ENCODE assay signal across 18 cellular contexts in genomic region chr16:10822702-10823101, GRCh38. TPM values are rescaled to one million over a fixed set of nuclear protein-coding genes. Genes with fewer than 3 reads are reported as not detected.
DNase-seq lines count a peak whose midpoint lies in the region; ATAC-seq, FAIRE-seq and TF ChIP-seq lines count a peak whose summit lies in the region.
"Had no signal": no experiment of that assay in that cellular context is flagged by ENCODE, and none has a peak within 500 bp of the region (broad histone marks: within the 10 kb centered on the region; RNA-seq: fewer than 3 reads in every experiment).

No MANE protein-coding gene starts in this region.

- TF ChIP-seq EP300 in HepG2 (IDR thresholded peaks at IDR 0.05; ENCODE audit: low read depth in 2 of 2, low read length in 2 of 2) = no peak
- no peak for TF ChIP-seq EP300 in HepG2 (CRISPR knock-in tag; IDR thresholded peaks at IDR 0.05; ENCODE audit: borderline replicate concordance)

- no peak overlapping the region for H3K4me2 ChIP-seq in HepG2 (ENCODE audit: low read depth, low read length)
- H3K4me2 ChIP-seq: GM23338 had no signal

- CTCF ChIA-PET in HepG2 (lab: Yijun Ruan, JAX; ENCODE audit: low intra/inter-chr PET ratio, low total read pairs) = no interaction called here

- WGBS in liver = 50% methylated on average over 7 of the region's 7 CpGs
- 12% methylated on average over 5 of the region's 7 CpGs for WGBS in HepG2 (ENCODE audit: low lambda C conversion rate)

- intact Hi-C loops in HepG2 (cut with micrococcal nuclease; ENCODE audit: unreplicated experiment) = no loop called here

- BruUV-seq in HepG2 (replicated peaks; lab: Mats Ljungman, UMichigan) = no TSS peak

- H3K4me1 ChIP-seq in liver (ENCODE audit: control insufficient read depth in 4 of 4, insufficient read depth in 4 of 4, low read length in 3 of 4) (peaks cover 3 to 14% (median 9%) of the 10 kb centered on the region in 4 donors), HepG2 (ENCODE audit: insufficient read depth, low read length) (no peaks in the 10 kb centered on the region)

- H3K79me2 ChIP-seq in HepG2 (ENCODE audit: insufficient read depth, low read length) = no peaks in the 10 kb centered on the region

- TF ChIP-seq CTCF in liver (IDR thresholded peaks at IDR 0.05; ENCODE audit: low read depth, low read length, missing input control) = no peak
- no peak for TF ChIP-seq CTCF in HepG2 (CRISPR knock-in tag; IDR thresholded peaks at IDR 0.05)

- H3K4me3 ChIP-seq in liver (ENCODE audit: low read depth in 1 of 3, low read length in 3 of 3) = no peak overlapping the region
- no peak overlapping the region for H3K4me3 ChIP-seq in HepG2 (replicated peaks in 1 of 3; ENCODE audit: insufficient read depth in 1 of 3, low read depth in 2 of 3, low read length in 3 of 3)
- H3K4me3 ChIP-seq: GM23338 had no signal

- no peak overlapping the region for H3K27ac ChIP-seq in liver (ENCODE audit: low read depth in 1 of 2, low read length in 2 of 2)
- H3K27ac ChIP-seq in HepG2 (ENCODE audit: extremely low read length, insufficient read depth, low read length) = no peak overlapping the region

- H3K36me3 ChIP-seq in liver (ENCODE audit: control insufficient read depth in 4 of 4, insufficient read depth in 3 of 4, low read depth in 1 of 4, low read length in 3 of 4) = no peaks in the 10 kb centered on the region
- no peaks in the 10 kb centered on the region for H3K36me3 ChIP-seq in HepG2 (replicated peaks in 1 of 2; ENCODE audit: control insufficient read depth in 1 of 2, insufficient read depth in 2 of 2, low read length in 2 of 2)

- no peak overlapping the region for H2AFZ ChIP-seq in HepG2 (ENCODE audit: low read length)
- H2AFZ ChIP-seq: GM23338 had no signal

- POLR2A ChIA-PET in HepG2 (lab: Yijun Ruan, JAX) = no interaction called here

- H3K9me3 Mint-ChIP-seq in stimulated activated effector memory CD8-positive, alpha-beta T cell treated with anti-CD3 and anti-CD28 coated beads, Interleukin-12 subunit alpha, Interleukin-12 subunit beta, amount 100 ng/mL, for 72 hours = no peaks in the 10 kb centered on the region
- H3K9me3 Mint-ChIP-seq: CD4-positive, alpha-beta T cell; GM23338 had no signal

- H3K9me3 ChIP-seq in liver (ENCODE audit: control insufficient read depth in 4 of 4, low read length in 3 of 4) (no peaks in the 10 kb centered on the region), HepG2 (ENCODE audit: low read length) (no peaks in the 10 kb centered on the region)

- no peaks in the 10 kb centered on the region for H4K20me1 ChIP-seq in HepG2 (ENCODE audit: insufficient read depth, low read length)

- DNase-seq in HepG2 (ENCODE audit: low spot score) (no peak), left lobe of liver (ENCODE audit: low spot score) (peak; percentile 71), foreskin melanocyte (no peak), activated gamma-delta T cell treated with Interleukin-2 at 50 U/mL for 16 hours (no peak), NCI-H187 treated with DMSO at 0.1 percent for 48 hours (lab: John Stamatoyannopoulos, UW) (no peak)
- no peak for DNase-seq in stimulated activated effector memory CD8-positive, alpha-beta T cell treated with anti-CD3 and anti-CD28 coated beads, Interleukin-12 subunit alpha, Interleukin-12 subunit beta, amount 100 ng/mL, for 72 hours (ENCODE audit: low spot score in 2 of 2)
- DNase-seq: 8988T; AML-193; C1 segment of cervical spinal cord; Calu3; CD4-positive, alpha-beta T cell; DMS 273 treated with DMSO at 0.1 percent for 48 hours; DMS79; H7 had no signal

- in situ Hi-C loops in HepG2 (cut with HindIII; ENCODE audit: extremely low pct_ligation_motif_present, low pct_unique_long_range_greater_than_20kb) = no loop called here

- H3K4me1 Mint-ChIP-seq in stimulated activated effector memory CD8-positive, alpha-beta T cell treated with anti-CD3 and anti-CD28 coated beads, Interleukin-12 subunit alpha, Interleukin-12 subunit beta, amount 100 ng/mL, for 72 hours = peaks cover 13% of the 10 kb centered on the region

- H3K9ac ChIP-seq in liver (ENCODE audit: low read depth in 1 of 2, low read length in 2 of 2) (no peak overlapping the region), HepG2 (ENCODE audit: insufficient read depth, low read depth, low read length) (no peak overlapping the region)

- no peak for ATAC-seq in HepG2
- ATAC-seq in left lobe of liver = peak; percentile 79
- no peak for ATAC-seq in stimulated activated effector memory CD8-positive, alpha-beta T cell treated with anti-CD3 and anti-CD28 coated beads, Interleukin-12 subunit alpha, Interleukin-12 subunit beta, amount 100 ng/mL, for 72 hours
- ATAC-seq: GM23338 had no signal

- no peaks in the 10 kb centered on the region for H3K36me3 Mint-ChIP-seq in stimulated activated effector memory CD8-positive, alpha-beta T cell treated with anti-CD3 and anti-CD28 coated beads, Interleukin-12 subunit alpha, Interleukin-12 subunit beta, amount 100 ng/mL, for 72 hours

- no peak for TF ChIP-seq POLR2A in HepG2 (IDR thresholded peaks at IDR 0.05; ENCODE audit: insufficient read depth in 1 of 2, low read depth in 2 of 2, low read length in 2 of 2)

- TF ChIP-seq RAD21 in liver (IDR thresholded peaks at IDR 0.05) = no peak
- TF ChIP-seq RAD21 in HepG2 (CRISPR knock-in tag; IDR thresholded peaks at IDR 0.05) = no peak

- no peak for FAIRE-seq in HepG2 (lab: Jason Lieb, UNC)

- no peak overlapping the region for H3K4me3 Mint-ChIP-seq in stimulated activated effector memory CD8-positive, alpha-beta T cell treated with anti-CD3 and anti-CD28 coated beads, Interleukin-12 subunit alpha, Interleukin-12 subunit beta, amount 100 ng/mL, for 72 hours
- H3K4me3 Mint-ChIP-seq: CD4-positive, alpha-beta T cell; GM23338 had no signal

- H3K27me3 ChIP-seq in liver (ENCODE audit: control insufficient read depth in 4 of 4, insufficient read depth in 4 of 4, low read length in 3 of 4) = no peaks in the 10 kb centered on the region
- H3K27me3 ChIP-seq in HepG2 (ENCODE audit: control insufficient read depth in 1 of 2, insufficient read depth in 2 of 2, low read length in 2 of 2) = peaks cover 5 to 27% of the 10 kb centered on the region in 2 experiments

- H3K27ac Mint-ChIP-seq in stimulated activated effector memory CD8-positive, alpha-beta T cell treated with anti-CD3 and anti-CD28 coated beads, Interleukin-12 subunit alpha, Interleukin-12 subunit beta, amount 100 ng/mL, for 72 hours = peak overlapping the region; percentile 68
- H3K27ac Mint-ChIP-seq: CD4-positive, alpha-beta T cell; GM23338 had no signal

RNA-seq across cellular contexts. Expression of gene TVP23A, which starts 4.1 kb away (rescaled TPM):
- total RNA-seq in liver (under 1 TPM in 1 of 2 donors, not detected in 1; 0.09 TPM), HepG2 (2016; rRNA removed; fragmentation: Illumina TruSeq; extraction: Trizol) (not detected in 2 replicates), left lobe of liver (not detected)
- polyA plus RNA-seq in liver (under 1 TPM; 0.09 to 0.32 TPM), HepG2 (2011; rRNA removed) (0.01 TPM in 1 of 2 replicates, not detected in the other)
- total RNA-seq in HepG2 (2016; cell fraction: cytosol; rRNA removed; fragmentation: Illumina TruSeq; extraction: Trizol; ENCODE audit: low read depth) = not detected in 2 replicates
- 0.17 TPM in 1 of 2 replicates, not detected in the other for total RNA-seq in HepG2 (2016; cell fraction: insoluble cytoplasmic fraction; rRNA removed; fragmentation: Illumina TruSeq; extraction: Trizol)
- not detected in 2 replicates for total RNA-seq in HepG2 (2016; cell fraction: membrane; rRNA removed; fragmentation: Illumina TruSeq; extraction: Trizol)
- not detected in 2 replicates for total RNA-seq in HepG2 (2016; cell fraction: nucleus; rRNA removed; fragmentation: Illumina TruSeq; extraction: Trizol)
- not detected in 2 replicates for polyA plus RNA-seq in HepG2 (2011; cell fraction: cytosol; rRNA removed)
- not detected in 2 replicates for polyA plus RNA-seq in HepG2 (2011; cell fraction: nucleus; rRNA removed)
- 0.64 TPM in 2 replicates for polyA plus RNA-seq in HepG2 (2012)
- polyA plus RNA-seq in HepG2 (2016; cell fraction: cytosol; fragmentation: Illumina TruSeq; extraction: Trizol; ENCODE audit: low read depth) = not detected in 2 replicates
- not detected in 2 replicates for polyA plus RNA-seq in HepG2 (2016; cell fraction: insoluble cytoplasmic fraction; fragmentation: Illumina TruSeq; extraction: Trizol; ENCODE audit: low read depth)
- polyA plus RNA-seq in HepG2 (2016; cell fraction: membrane; fragmentation: Illumina TruSeq; extraction: Trizol; ENCODE audit: low read depth) = not detected in 2 replicates
- polyA plus RNA-seq in HepG2 (2016; cell fraction: nucleus; fragmentation: Illumina TruSeq; extraction: Trizol; ENCODE audit: insufficient read depth, low read depth) = not detected in 2 replicates
- polyA minus RNA-seq in HepG2 (2011; rRNA and poly(A)+ RNA removed; ENCODE audit: low replicate concordance) = not detected in 2 replicates
- polyA minus RNA-seq in HepG2 (2011; cell fraction: cytosol; rRNA and poly(A)+ RNA removed) = not detected in 2 replicates
- not detected in 2 replicates for polyA minus RNA-seq in HepG2 (2011; cell fraction: nucleus; rRNA and poly(A)+ RNA removed)
- total RNA-seq: CD4-positive, alpha-beta T cell; G401; HT-29 had no signal

RNA-seq across cellular contexts. Expression of gene CIITA, which starts 54.3 kb away (rescaled TPM):
- total RNA-seq in liver (1 to 10 TPM; 2.8 to 4.2 TPM), HepG2 (2016; rRNA removed; fragmentation: Illumina TruSeq; extraction: Trizol) (0.09 and 0.11 TPM in 2 replicates), left lobe of liver (1.7 TPM)
- polyA plus RNA-seq in liver (1 to 10 TPM; 1.6 to 1.7 TPM), HepG2 (2011; rRNA removed) (0.05 and 0.08 TPM in 2 replicates)
- 0.09 TPM in 1 of 2 replicates, not detected in the other for total RNA-seq in HepG2 (2016; cell fraction: cytosol; rRNA removed; fragmentation: Illumina TruSeq; extraction: Trizol; ENCODE audit: low read depth)
- 0.10 and 0.13 TPM in 2 replicates for total RNA-seq in HepG2 (2016; cell fraction: insoluble cytoplasmic fraction; rRNA removed; fragmentation: Illumina TruSeq; extraction: Trizol)
- total RNA-seq in HepG2 (2016; cell fraction: membrane; rRNA removed; fragmentation: Illumina TruSeq; extraction: Trizol) = 0.09 and 0.21 TPM in 2 replicates
- total RNA-seq in HepG2 (2016; cell fraction: nucleus; rRNA removed; fragmentation: Illumina TruSeq; extraction: Trizol) = 0.19 TPM in 1 of 2 replicates, not detected in the other
- 0.10 and 0.11 TPM in 2 replicates for polyA plus RNA-seq in HepG2 (2011; cell fraction: cytosol; rRNA removed)
- polyA plus RNA-seq in HepG2 (2011; cell fraction: nucleus; rRNA removed) = 0.28 and 0.47 TPM in 2 replicates
- 0.36 and 0.56 TPM in 2 replicates for polyA plus RNA-seq in HepG2 (2012)
- 0.11 and 0.14 TPM in 2 replicates for polyA plus RNA-seq in HepG2 (2016; cell fraction: cytosol; fragmentation: Illumina TruSeq; extraction: Trizol; ENCODE audit: low read depth)
- 0.13 TPM in 1 of 2 replicates, not detected in the other for polyA plus RNA-seq in HepG2 (2016; cell fraction: insoluble cytoplasmic fraction; fragmentation: Illumina TruSeq; extraction: Trizol; ENCODE audit: low read depth)
- polyA plus RNA-seq in HepG2 (2016; cell fraction: membrane; fragmentation: Illumina TruSeq; extraction: Trizol; ENCODE audit: low read depth) = 0.24 TPM in 1 of 2 replicates, not detected in the other
- 0.15 TPM in 1 of 2 replicates, not detected in the other for polyA plus RNA-seq in HepG2 (2016; cell fraction: nucleus; fragmentation: Illumina TruSeq; extraction: Trizol; ENCODE audit: insufficient read depth, low read depth)
- 0.06 and 1.5 TPM in 2 replicates for polyA minus RNA-seq in HepG2 (2011; rRNA and poly(A)+ RNA removed; ENCODE audit: low replicate concordance)
- polyA minus RNA-seq in HepG2 (2011; cell fraction: cytosol; rRNA and poly(A)+ RNA removed) = 0.26 TPM in 1 of 2 replicates, not detected in the other
- polyA minus RNA-seq in HepG2 (2011; cell fraction: nucleus; rRNA and poly(A)+ RNA removed) = 0.12 and 0.26 TPM in 2 replicates
- total RNA-seq: G401, H7, HT-29 had no signal
